ENCODE assay signal across 8 cellular contexts in the genomic region with DNA sequence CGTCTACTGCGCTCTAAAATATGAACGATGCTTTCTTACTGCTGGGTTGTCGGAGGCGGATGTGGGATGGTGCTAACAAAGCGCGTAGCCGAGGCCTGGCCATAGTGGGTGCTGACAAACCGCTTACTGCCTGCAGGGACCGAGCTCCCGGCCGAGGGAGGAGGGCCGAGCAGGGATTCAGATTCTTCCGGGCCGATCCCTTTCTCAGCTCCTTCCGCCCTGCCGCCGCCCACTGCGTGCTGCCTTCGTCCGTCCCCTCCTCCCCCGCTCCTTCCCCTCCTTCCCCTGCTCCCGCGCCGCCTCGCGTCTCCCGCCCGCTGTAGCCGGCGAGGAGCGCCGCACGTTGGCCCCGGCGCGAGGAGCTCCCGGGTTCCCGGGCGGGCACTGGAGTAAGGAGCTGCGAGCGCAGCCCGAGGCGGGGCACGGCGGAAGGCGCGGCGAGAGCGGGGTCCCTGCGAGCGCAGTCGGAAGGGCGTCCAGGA. TPM values are rescaled to one million over a fixed set of nuclear protein-coding genes. Genes with fewer than 3 reads are reported as not detected.
A peak's percentile ranks its signal among the peaks of the same experiment; 100 is the strongest.
DNase-seq lines count a peak whose midpoint lies in the region; ATAC-seq and TF ChIP-seq lines count a peak whose summit lies in the region.

Gene STK32B (plus strand): TSS at position 271 of the 482 bp plus-strand sequence.

- H3K36me3 Mint-ChIP-seq in stimulated activated effector memory CD8-positive, alpha-beta T cell treated with anti-CD3 and anti-CD28 coated beads, Interleukin-12 subunit alpha, Interleukin-12 subunit beta, amount 100 ng/mL, for 72 hours = peaks cover 6% of the 10 kb centered on the region

- H3K9me3 ChIP-seq in PC-3 (ENCODE audit: low read length) = no peaks in the 10 kb centered on the region

- peaks cover 12% of the 10 kb centered on the region for H3K4me1 Mint-ChIP-seq in stimulated activated effector memory CD8-positive, alpha-beta T cell treated with anti-CD3 and anti-CD28 coated beads, Interleukin-12 subunit alpha, Interleukin-12 subunit beta, amount 100 ng/mL, for 72 hours

- TF ChIP-seq CTCF in GM06990 (IDR thresholded peaks at IDR 0.05; ENCODE audit: insufficient read depth, low read length, poor library complexity, severe bottlenecking) (no peak), PC-3 (conservative IDR thresholded peaks at IDR 0.05; ENCODE audit: low read depth, low read length) (no peak), coronary artery (IDR thresholded peaks at IDR 0.05) (no peak)

- H3F3A ChIP-seq in PC-3 (ENCODE audit: low read length, unreplicated experiment) = no peaks in the 10 kb centered on the region

- no peak within 1 kb of the TSS for H3K27ac Mint-ChIP-seq in stimulated activated effector memory CD8-positive, alpha-beta T cell treated with anti-CD3 and anti-CD28 coated beads, Interleukin-12 subunit alpha, Interleukin-12 subunit beta, amount 100 ng/mL, for 72 hours

- H3K4me1 ChIP-seq in ACC112 (ENCODE audit: control insufficient read depth, insufficient read depth, low read length, unreplicated experiment) (no peaks in the 10 kb centered on the region), PC-3 (ENCODE audit: insufficient read depth, low read length) (peaks cover 5% of the 10 kb centered on the region; the same call in 1 of the 2 replicates)

- no peaks in the 10 kb centered on the region for H3K27me3 ChIP-seq in ACC112 (ENCODE audit: insufficient read depth, low read length)
- H3K27me3 ChIP-seq in GM06990 (replicated peaks; ENCODE audit: control insufficient read depth, insufficient read depth, low read length) = 0 out of 2 replicates have a peak, but pooled peaks cover 3% of the 10 kb centered on the region
- H3K27me3 ChIP-seq in PC-3 (ENCODE audit: low read length) = no peaks in the 10 kb centered on the region

- H3K79me2 ChIP-seq in ACC112 (ENCODE audit: control insufficient read depth, insufficient read depth, low read length, unreplicated experiment) (no peaks in the 10 kb centered on the region), PC-3 (ENCODE audit: low read length) (no peaks in the 10 kb centered on the region)

- POLR2A ChIA-PET in PC-3 (lab: Charles Lee; ENCODE audit: unreplicated experiment) = no interaction called here

- no TSS peak for BruUV-seq in PC-3 (replicated peaks; lab: Mats Ljungman, UMichigan)

- H3K27ac ChIP-seq in ACC112 (ENCODE audit: low read depth, low read length) = no peak within 1 kb of the TSS
- H3K27ac ChIP-seq in PC-3 (ENCODE audit: low read length) = no peak within 1 kb of the TSS
- H3K27ac ChIP-seq in coronary artery = peak within 1 kb of the TSS in 1 of 2 donors; percentile 7

- H3K9me2 ChIP-seq in PC-3 (replicated peaks; ENCODE audit: low read length) = no peaks in the 10 kb centered on the region

- intact Hi-C loops in PC-3 (cut with micrococcal nuclease) = loop anchor here (1.0 to 5.0 kb wide), 2 partner anchors 54 to 327 kb away; no protein-coding TSS in a partner anchor

- peak within 1 kb of the TSS; percentile 78 for H3K4me2 ChIP-seq in PC-3 (ENCODE audit: low read length)

- peak within 1 kb of the TSS; percentile 56 for H3K4me3 Mint-ChIP-seq in stimulated activated effector memory CD8-positive, alpha-beta T cell treated with anti-CD3 and anti-CD28 coated beads, Interleukin-12 subunit alpha, Interleukin-12 subunit beta, amount 100 ng/mL, for 72 hours

- ATAC-seq in PC-3 (peak; percentile 82), HG02852 (IDR thresholded peaks at IDR 0.05; ENCODE audit: unreplicated experiment) (no peak)
- ATAC-seq in stimulated activated effector memory CD8-positive, alpha-beta T cell treated with anti-CD3 and anti-CD28 coated beads, Interleukin-12 subunit alpha, Interleukin-12 subunit beta, amount 100 ng/mL, for 72 hours = peak; percentile 46

- H2AFZ ChIP-seq in ACC112 (ENCODE audit: low read length, unreplicated experiment) (peak within 1 kb of the TSS; percentile 66), PC-3 (ENCODE audit: low read length) (peak within 1 kb of the TSS; percentile 57)

- H3K4me3 ChIP-seq in ACC112 (ENCODE audit: low read depth, low read length) (peak within 1 kb of the TSS; percentile 77), GM06990 (replicated peaks; ENCODE audit: low read depth, low read length) (no peak within 1 kb of the TSS), PC-3 (ENCODE audit: low read length) (peak within 1 kb of the TSS; percentile 65), coronary artery (peak within 1 kb of the TSS; percentile 79)

- peak within 1 kb of the TSS; percentile 50 for H3K9ac ChIP-seq in PC-3 (ENCODE audit: low read length)

- no peaks in the 10 kb centered on the region for H3K9me3 Mint-ChIP-seq in stimulated activated effector memory CD8-positive, alpha-beta T cell treated with anti-CD3 and anti-CD28 coated beads, Interleukin-12 subunit alpha, Interleukin-12 subunit beta, amount 100 ng/mL, for 72 hours

- H3K36me3 ChIP-seq in ACC112 (ENCODE audit: insufficient read depth, low read length) = no peaks in the 10 kb centered on the region
- no peaks in the 10 kb centered on the region for H3K36me3 ChIP-seq in GM06990 (ENCODE audit: control insufficient read depth, insufficient read depth, low read length)
- no peaks in the 10 kb centered on the region for H3K36me3 ChIP-seq in PC-3 (ENCODE audit: low read depth, low read length)

- DNase-seq in GM06990 (ENCODE audit: extremely low read depth, insufficient read length) (peak; percentile 12), PC-3 (peak; percentile 65), coronary artery (ENCODE audit: low spot score) (peak; percentile 73), kidney tubule cell (ENCODE audit: low spot score) (peak; percentile 87), NCI-H2196 (lab: John Stamatoyannopoulos, UW; ENCODE audit: unreplicated experiment) (no peak)
- no peak for DNase-seq in stimulated activated effector memory CD8-positive, alpha-beta T cell treated with anti-CD3 and anti-CD28 coated beads, Interleukin-12 subunit alpha, Interleukin-12 subunit beta, amount 100 ng/mL, for 72 hours (ENCODE audit: low spot score in 2 of 2)

- CTCF ChIA-PET in PC-3 (lab: Charles Lee) = interaction anchor here (0.6 to 0.7 kb wide), 2 partner anchors 397 to 761 kb away, joined by 3 to 4 read pairs; no protein-coding TSS in a partner anchor

- no peaks in the 10 kb centered on the region for H4K20me1 ChIP-seq in PC-3 (ENCODE audit: low read length)

RNA-seq across cellular contexts. Expression of gene STK32B, which starts in this region (rescaled TPM):
- 1.1 TPM in 2 replicates for total RNA-seq in PC-3 (2014; rRNA removed)

Comparison
In these comparisons a context has a peak if more than half of its experiments do, and no peak if none do; other contexts are left out.
1. DNase-seq: peak in GM06990 (single experiment), PC-3 (single experiment), coronary artery (single experiment) and kidney tubule cell (single experiment); none in stimulated activated effector memory CD8-positive, alpha-beta T cell treated with anti-CD3 and anti-CD28 coated beads, Interleukin-12 subunit alpha, Interleukin-12 subunit beta, amount 100 ng/mL, for 72 hours (0 of 2) and NCI-H2196 (single experiment).